15 cellular contexts compared by ENCODE assay signal in the genomic region with DNA sequence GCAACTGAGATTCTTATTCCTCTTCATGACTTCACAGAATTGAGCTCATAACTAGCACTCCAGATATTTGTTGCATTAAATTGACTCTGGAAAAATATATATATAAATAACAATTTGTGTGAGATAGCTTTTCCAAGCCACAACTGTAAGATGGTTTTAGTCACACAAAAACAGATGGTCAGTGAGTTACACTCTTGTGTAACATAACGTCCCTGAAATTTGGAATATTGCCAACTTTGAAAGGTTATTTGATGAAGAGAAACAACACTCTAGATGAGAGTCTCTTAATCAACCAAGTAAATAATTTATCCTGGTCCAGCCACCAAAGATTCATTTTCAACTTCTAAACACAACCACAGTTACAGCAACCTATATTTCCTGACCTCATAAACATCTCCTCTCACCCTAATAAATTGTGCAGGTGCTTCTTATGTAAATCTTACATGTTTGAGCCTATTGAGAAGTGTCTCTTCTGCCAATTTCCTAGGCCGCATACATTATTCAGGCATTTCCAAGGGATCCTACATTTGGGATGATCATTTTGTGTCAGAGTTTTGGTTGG.
DNase-seq lines count a peak whose midpoint lies in the region; ATAC-seq and TF ChIP-seq lines count a peak whose summit lies in the region.
"Had no signal": no experiment of that assay in that cellular context is flagged by ENCODE, and none has a peak within 500 bp of the region (broad histone marks: within the 10 kb centered on the region; RNA-seq: fewer than 3 reads in every experiment).

No MANE protein-coding gene starts in this region.

- peaks cover 13% of the 10 kb centered on the region for H3K4me1 ChIP-seq in cardiac muscle cell (ENCODE audit: low read depth)
- peaks cover 0 to 4% of the 10 kb centered on the region in 2 donors for H3K4me1 ChIP-seq in right atrium auricular region
- peaks cover 52% of the 10 kb centered on the region for H3K4me1 ChIP-seq in KMS-11 (ENCODE audit: low read depth, poor library complexity, severe bottlenecking)
- peaks cover 0 to 2% of the 10 kb centered on the region in 2 donors for H3K4me1 ChIP-seq in aorta (ENCODE audit: control insufficient read depth in 1 of 2, insufficient read depth in 2 of 2, low read length in 2 of 2)

- peak overlapping the region; percentile 9 for H3K4me3 ChIP-seq in cardiac muscle cell
- H3K4me3 ChIP-seq in right atrium auricular region: no peak overlapping the region
- no peak overlapping the region for H3K4me3 ChIP-seq in KMS-11 (IDR thresholded peaks at IDR 0.05; ENCODE audit: insufficient read depth, low read depth, low read length)
- H3K4me3 ChIP-seq in aorta (ENCODE audit: low read length in 2 of 2): no peak overlapping the region

- H3K9me3 ChIP-seq in cardiac muscle cell (ENCODE audit: low read depth) (no peaks in the 10 kb centered on the region), right atrium auricular region (no peaks in the 10 kb centered on the region), aorta (ENCODE audit: control insufficient read depth, low read length) (no peaks in the 10 kb centered on the region)

- no peak overlapping the region for H3K27ac Mint-ChIP-seq in nephron progenitor cell
- H3K27ac Mint-ChIP-seq: memory B cell had no signal

- H3K4me2 ChIP-seq in KMS-11: peak overlapping the region; percentile 3; the same call in 1 of the 2 replicates

- no peak overlapping the region for H2AFZ ChIP-seq in KMS-11 (ENCODE audit: low read depth)

- no peak for ATAC-seq in aorta (ENCODE audit: low FRiP score)
- ATAC-seq: activated T-cell treated with anti-CD3 and anti-CD28 coated beads, Interleukin-2, amount 50 U/mL, for 4 hours had no signal

- no peaks in the 10 kb centered on the region for H3K79me2 ChIP-seq in KMS-11 (ENCODE audit: insufficient read depth, low read depth)

- no peaks in the 10 kb centered on the region for H3K36me3 Mint-ChIP-seq in nephron progenitor cell (ENCODE audit: low read depth)
- H3K36me3 Mint-ChIP-seq: memory B cell had no signal

- intact Hi-C loops in aorta (cut with DNase I): no loop called here

- WGBS in aorta, 2 donors: 1 to 26% methylated on average over 2 of the region's 2 CpGs

- no peak overlapping the region for H3K4me3 Mint-ChIP-seq in nephron progenitor cell
- H3K4me3 Mint-ChIP-seq: activated T-cell treated with anti-CD3 and anti-CD28 coated beads, Interleukin-2, amount 50 U/mL, for 4 hours; memory B cell had no signal

- H3K36me3 ChIP-seq in cardiac muscle cell: no peaks in the 10 kb centered on the region
- H3K36me3 ChIP-seq in right atrium auricular region: no peaks in the 10 kb centered on the region
- no peaks in the 10 kb centered on the region for H3K36me3 ChIP-seq in KMS-11 (ENCODE audit: insufficient read depth)
- H3K36me3 ChIP-seq in aorta (ENCODE audit: control insufficient read depth in 1 of 2, insufficient read depth in 2 of 2, low read length in 1 of 2): no peaks in the 10 kb centered on the region
- H3K36me3 ChIP-seq: brain microvascular endothelial cell, WERI-Rb-1 had no signal

- peaks cover 9% of the 10 kb centered on the region for H3K27me3 Mint-ChIP-seq in nephron progenitor cell (ENCODE audit: low read depth, poor library complexity)

- no peaks in the 10 kb centered on the region for H3K4me1 Mint-ChIP-seq in nephron progenitor cell
- H3K4me1 Mint-ChIP-seq: memory B cell had no signal

- peak overlapping the region; percentile 82 for H3K27ac ChIP-seq in cardiac muscle cell
- H3K27ac ChIP-seq in right atrium auricular region: peak overlapping the region in 1 of 2 donors; percentile 68
- H3K27ac ChIP-seq in KMS-11: no peak overlapping the region
- peak overlapping the region; percentile 100 for H3K27ac ChIP-seq in VCaP
- H3K27ac ChIP-seq in aorta (ENCODE audit: low read depth in 1 of 2, low read length in 2 of 2): no peak overlapping the region
- H3K27ac ChIP-seq: brain microvascular endothelial cell, WERI-Rb-1 had no signal

- H4K20me1 ChIP-seq in KMS-11 (ENCODE audit: insufficient read depth): no peaks in the 10 kb centered on the region

- TF ChIP-seq CTCF in cardiac muscle cell (IDR thresholded peaks at IDR 0.05; ENCODE audit: low read depth, low read length) (no peak), right atrium auricular region (IDR thresholded peaks at IDR 0.05) (no peak), KMS-11 (conservative IDR thresholded peaks at IDR 0.05; ENCODE audit: low read depth, low read length) (no peak), VCaP (conservative IDR thresholded peaks at IDR 0.05) (no peak), nephron progenitor cell (IDR thresholded peaks at IDR 0.05) (no peak)

- H3K27me3 ChIP-seq in cardiac muscle cell (no peaks in the 10 kb centered on the region), right atrium auricular region (no peaks in the 10 kb centered on the region), KMS-11 (ENCODE audit: insufficient read depth, low read depth) (no peaks in the 10 kb centered on the region), aorta (ENCODE audit: control insufficient read depth in 1 of 2, insufficient read depth in 2 of 2, low read length in 1 of 2) (no peaks in the 10 kb centered on the region)
- H3K27me3 ChIP-seq: brain microvascular endothelial cell had no signal

- no peak overlapping the region for H3K9ac ChIP-seq in KMS-11

- DNase-seq in cardiac muscle cell (ENCODE audit: low read depth in 1 of 2, low spot score in 1 of 2) (peak in 1 of 2 donors; percentile 19), right atrium auricular region (ENCODE audit: low spot score) (no peak), aorta (no peak), nephron progenitor cell (no peak), NCI-H1694 treated with DMSO at 0.1 percent for 48 hours (lab: John Stamatoyannopoulos, UW) (no peak)
- DNase-seq in activated CD8-positive, alpha-beta memory T cell treated with anti-CD3 and anti-CD28 coated beads for 24 hours: no peak
- DNase-seq: activated T-cell treated with anti-CD3 and anti-CD28 coated beads, Interleukin-2, amount 50 U/mL, for 4 hours; H7; NCI-H1694; SHP77; WERI-Rb-1 had no signal

- H3K9me3 Mint-ChIP-seq in nephron progenitor cell: no peaks in the 10 kb centered on the region
- H3K9me3 Mint-ChIP-seq: activated T-cell treated with anti-CD3 and anti-CD28 coated beads, Interleukin-2, amount 50 U/mL, for 4 hours; memory B cell had no signal

Comparison
In these comparisons a context has a peak if more than half of its experiments do, and no peak if none do; other contexts are left out.
1. H3K27ac ChIP-seq: peak in cardiac muscle cell (single experiment) and VCaP (single experiment); none in KMS-11 (single experiment) and aorta (0 of 2).